ENCODE assay signal across 9 cellular contexts in the genomic region with DNA sequence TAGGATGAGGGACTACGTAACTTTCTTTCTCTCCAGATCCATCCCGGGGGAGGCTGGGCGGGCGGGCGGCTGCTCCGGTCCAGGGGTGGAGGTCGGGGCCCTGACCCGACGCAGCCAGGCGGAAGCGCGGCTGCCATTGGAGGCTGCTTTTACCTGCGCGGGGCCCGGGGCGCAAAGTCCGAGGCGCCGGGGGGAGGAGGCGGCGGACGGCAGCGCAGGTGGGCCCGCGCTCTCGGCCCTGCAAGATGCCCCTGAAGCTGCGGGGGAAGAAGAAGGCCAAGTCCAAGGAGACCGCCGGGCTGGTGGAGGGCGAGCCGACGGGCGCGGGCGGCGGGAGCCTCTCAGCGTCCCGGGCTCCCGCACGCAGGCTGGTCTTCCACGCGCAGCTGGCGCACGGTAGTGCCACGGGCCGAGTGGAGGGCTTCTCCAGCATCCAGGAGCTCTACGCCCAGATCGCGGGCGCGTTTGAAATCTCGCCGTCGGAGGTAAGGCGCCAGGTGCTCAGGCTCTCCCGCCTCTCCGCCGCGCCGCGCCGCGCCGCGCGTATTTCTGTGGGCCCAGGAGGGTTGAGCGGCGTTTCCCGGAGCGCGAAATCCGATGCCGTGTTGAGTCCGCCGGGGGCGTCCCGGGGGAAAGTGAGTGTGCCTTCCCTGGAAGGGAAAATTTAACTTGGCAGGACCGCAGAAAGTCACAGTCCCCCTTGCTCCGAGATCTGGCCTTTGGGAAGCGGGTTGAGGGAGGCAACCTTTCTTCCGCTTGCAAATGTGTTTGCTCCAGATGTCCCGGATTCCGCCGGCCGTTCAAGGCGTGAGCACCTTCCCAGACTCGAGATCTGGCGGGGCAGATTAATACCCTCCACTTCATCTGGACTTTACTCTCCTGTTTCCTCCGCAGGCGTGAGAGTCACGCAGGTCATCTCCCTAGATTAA. TPM values are rescaled to one million over a fixed set of nuclear protein-coding genes. Genes with fewer than 3 reads are reported as not detected.
DNase-seq lines count a peak whose midpoint lies in the region; ATAC-seq, FAIRE-seq and TF ChIP-seq lines count a peak whose summit lies in the region.
"Had no signal": no experiment of that assay in that cellular context is flagged by ENCODE, and none has a peak within 500 bp of the region (broad histone marks: within the 10 kb centered on the region; RNA-seq: fewer than 3 reads in every experiment).

A gene with protein sequence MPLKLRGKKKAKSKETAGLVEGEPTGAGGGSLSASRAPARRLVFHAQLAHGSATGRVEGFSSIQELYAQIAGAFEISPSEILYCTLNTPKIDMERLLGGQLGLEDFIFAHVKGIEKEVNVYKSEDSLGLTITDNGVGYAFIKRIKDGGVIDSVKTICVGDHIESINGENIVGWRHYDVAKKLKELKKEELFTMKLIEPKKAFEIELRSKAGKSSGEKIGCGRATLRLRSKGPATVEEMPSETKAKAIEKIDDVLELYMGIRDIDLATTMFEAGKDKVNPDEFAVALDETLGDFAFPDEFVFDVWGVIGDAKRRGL (plus strand): TSS at position 117 of the 929 bp plus-strand sequence. CDS start 129 bp downstream, at position 246.

- intact Hi-C loops in spleen (cut with DNase I; ENCODE audit: low total_unique reads) = loop anchor here (10.0 kb wide), 1 partner anchor 59 kb away; no protein-coding TSS in a partner anchor

- peak; percentile 41 for DNase-seq in GM12891 (ENCODE audit: insufficient read length, low spot score)
- peak; percentile 27 for DNase-seq in NCI-H510A (lab: John Stamatoyannopoulos, UW)
- peak; percentile 35 for DNase-seq in astrocyte of the spinal cord (ENCODE audit: low read depth, low spot score)
- DNase-seq in immature natural killer cell = no peak
- DNase-seq in spleen = peak; percentile 80
- no peak for DNase-seq in GM10266 (ENCODE audit: extremely low spot score)
- no peak for DNase-seq in HCEC 1CT

- TF ChIP-seq POLR2A in GM12891 (IDR thresholded peaks at IDR 0.05; ENCODE audit: low read depth, low read length) = no peak
- TF ChIP-seq POLR2A in spleen (IDR thresholded peaks at IDR 0.05) = no peak

- no peak for TF ChIP-seq CTCF in astrocyte of the spinal cord (IDR thresholded peaks at IDR 0.05; ENCODE audit: low read depth, low read length)
- TF ChIP-seq CTCF in spleen (IDR thresholded peaks at IDR 0.05 in 8 of 11, conservative IDR thresholded peaks at IDR 0.05 in 3 of 11) = no peak
- no peak for TF ChIP-seq CTCF in GM10266 (IDR thresholded peaks at IDR 0.05; ENCODE audit: control insufficient read depth, insufficient read depth, low read depth, missing control alignments)

- peaks cover 8 to 37% (median 17%) of the 10 kb centered on the region in 3 donors for H3K27me3 Mint-ChIP-seq in immature natural killer cell (ENCODE audit: low read depth in 3 of 3)

- no peaks in the 10 kb centered on the region for H3K9me3 ChIP-seq in spleen

- peaks cover 0 to 2% (median 0%) of the 10 kb centered on the region in 6 donors for H3K9me3 Mint-ChIP-seq in immature natural killer cell

- H3K27ac ChIP-seq in spleen = peak within 1 kb of the TSS; percentile 67 to 94 (median 85)

- no peaks in the 10 kb centered on the region for H3K36me3 Mint-ChIP-seq in immature natural killer cell

- peaks cover 5 to 28% (median 20%) of the 10 kb centered on the region in 6 donors for H3K4me1 ChIP-seq in spleen

- H3K4me3 Mint-ChIP-seq in immature natural killer cell = peak within 1 kb of the TSS; percentile 48 to 78 (median 73)

- peak within 1 kb of the TSS; percentile 52 for H3K4me3 ChIP-seq in astrocyte of the spinal cord (ENCODE audit: low read depth, low read length)
- peak within 1 kb of the TSS; percentile 55 to 82 (median 64) for H3K4me3 ChIP-seq in spleen

- FAIRE-seq in GM12891 (lab: Jason Lieb, UNC) = peak; percentile 71

- no peaks in the 10 kb centered on the region for H3K36me3 ChIP-seq in spleen

- no peak for ATAC-seq in GM21528 (IDR thresholded peaks at IDR 0.05; ENCODE audit: low FRiP score, unreplicated experiment)

- WGBS in spleen, 5 donors = 2 to 17% (median 4%) methylated on average over 22 to 91 of the region's 91 CpGs

- H3K27me3 ChIP-seq in spleen (replicated peaks in 1 of 7) = peaks cover 0 to 46% (median 22%) of the 10 kb centered on the region in 7 donors

- in situ Hi-C loops in astrocyte of the spinal cord (cut with HindIII; ENCODE audit: low sequenced_read_pairs) = no loop called here

- peaks cover 12 to 18% of the 10 kb centered on the region in 2 donors for H3K4me1 Mint-ChIP-seq in immature natural killer cell

- H3K27ac Mint-ChIP-seq in immature natural killer cell = no peak within 1 kb of the TSS

TF ChIP-seq in GM12891, 5 proteins besides CTCF, POLR2A, EP300 and RAD21:
- TF ChIP-seq PAX5 (IDR thresholded peaks at IDR 0.05; ENCODE audit: insufficient read depth, low read length, severe bottlenecking) = no peak
- no peak for TF ChIP-seq POU2F2 (IDR thresholded peaks at IDR 0.05; ENCODE audit: low read depth, low read length)
- no peak for TF ChIP-seq TAF1 (IDR thresholded peaks at IDR 0.05; ENCODE audit: low read depth, low read length)
- TF ChIP-seq SPI1 (IDR thresholded peaks at IDR 0.05; ENCODE audit: low read depth, low read length) = no peak
- TF ChIP-seq POLR2AphosphoS5 (IDR thresholded peaks at IDR 0.05; ENCODE audit: low read depth, low read length) = no peak

RNA-seq across cellular contexts. Expression of the gene that starts here (rescaled TPM):
- 0.86 TPM for polyA plus RNA-seq in GM12891 (2012; ENCODE audit: low read depth, missing spikeins)
- under 1 TPM in 1 of 3 donors, not detected in 2; 0.12 TPM for polyA plus RNA-seq in immature natural killer cell
- total RNA-seq in spleen = 10 to 100 TPM; 27.9 to 49.9 (median 43.7) TPM
- 10 to 100 TPM in 2 of 3 donors, 1 to 10 TPM in 1; 5.5 to 26.4 (median 11.8) TPM for polyA plus RNA-seq in spleen
- total RNA-seq: HT1080 had no signal

Comparison
In these comparisons a context has a peak if more than half of its experiments do, and no peak if none do; other contexts are left out.
1. RNA of the gene that starts here (polyA plus RNA-seq): 5.5 to 26.4 TPM in spleen; 0.12 TPM in immature natural killer cell; every median in the first group is over 4 times any median in the second.
2. DNase-seq: peak in GM12891 (single experiment), NCI-H510A (single experiment), astrocyte of the spinal cord (single experiment) and spleen (single experiment); none in immature natural killer cell (0 of 3), GM10266 (single experiment) and HCEC 1CT (single experiment).